Comparison of ENCODE assay signal across 9 cellular contexts in genomic region chr17:66717680-66718079, GRCh38.
DNase-seq lines count a peak whose midpoint lies in the region; ATAC-seq, FAIRE-seq and TF ChIP-seq lines count a peak whose summit lies in the region.
"Had no signal": no experiment of that assay in that cellular context is flagged by ENCODE, and none has a peak within 500 bp of the region (broad histone marks: within the 10 kb centered on the region; RNA-seq: fewer than 3 reads in every experiment).

No MANE protein-coding gene starts in this region.

- CTCF ChIA-PET in activated CD8-positive, alpha-beta memory T cell treated with anti-CD3 and anti-CD28 coated beads, Interleukin-2, amount 10 ng/mL, durations not matched to agents 7 days and 5 days (lab: Charles Lee), result interaction anchor here (1.0 to 1.4 kb wide), 4 partner anchors 8 to 189 kb away, joined by 3 to 6 read pairs (median 4); no protein-coding TSS in a partner anchor
- CTCF ChIA-PET in WTC11 (lab: Charles Lee), result interaction anchor here (0.5 to 1.3 kb wide), 3 partner anchors 10 to 299 kb away, joined by 3 to 4 read pairs (median 3); no protein-coding TSS in a partner anchor

- FAIRE-seq in GM12892 (lab: Jason Lieb, UNC), result no peak

- no peaks in the 10 kb centered on the region for H3K27me3 Mint-ChIP-seq in activated CD8-positive, alpha-beta memory T cell treated with anti-CD3 and anti-CD28 coated beads, Interleukin-2, amount 10 ng/mL, durations not matched to agents 7 days and 5 days
- H3K27me3 Mint-ChIP-seq in WTC11 (ENCODE audit: low read depth), result no peaks in the 10 kb centered on the region
- H3K27me3 Mint-ChIP-seq: CD4-positive, alpha-beta T cell had no signal

- H3K27ac Mint-ChIP-seq in activated CD8-positive, alpha-beta memory T cell treated with anti-CD3 and anti-CD28 coated beads, Interleukin-2, amount 10 ng/mL, durations not matched to agents 7 days and 5 days, result no peak overlapping the region
- no peak overlapping the region for H3K27ac Mint-ChIP-seq in WTC11
- H3K27ac Mint-ChIP-seq: CD4-positive, alpha-beta T cell had no signal

- peaks cover 7% of the 10 kb centered on the region for H3K36me3 Mint-ChIP-seq in activated CD8-positive, alpha-beta memory T cell treated with anti-CD3 and anti-CD28 coated beads, Interleukin-2, amount 10 ng/mL, durations not matched to agents 7 days and 5 days
- 0 out of 2 replicates have a peak, but pooled peaks cover 3% of the 10 kb centered on the region for H3K36me3 Mint-ChIP-seq in WTC11

- in situ Hi-C loops in G401 (cut with HindIII; ENCODE audit: low sequenced_read_pairs), result no loop called here

- no peak for TF ChIP-seq CTCF in WTC11 (IDR thresholded peaks at IDR 0.05)

- no peak for TF ChIP-seq POLR2A in GM12892 (IDR thresholded peaks at IDR 0.05; ENCODE audit: low read depth, low read length)

- ATAC-seq in activated CD8-positive, alpha-beta memory T cell treated with anti-CD3 and anti-CD28 coated beads, Interleukin-2, amount 10 ng/mL, durations not matched to agents 7 days and 5 days, result no peak
- peak; percentile 52 for ATAC-seq in HG03045 (IDR thresholded peaks at IDR 0.05; ENCODE audit: unreplicated experiment)
- ATAC-seq in WTC11, result peak; percentile 11; the same call in 1 of the 2 replicates
- no peak for ATAC-seq in SK-N-SH treated with all-trans-retinoic acid at 6 μM for 48 hours

- DNase-seq in activated CD8-positive, alpha-beta memory T cell treated with anti-CD3 and anti-CD28 coated beads, Interleukin-2, amount 10 ng/mL, durations not matched to agents 7 days and 5 days, result peak; percentile 31
- no peak for DNase-seq in activated CD8-positive, alpha-beta memory T cell treated with anti-CD3 and anti-CD28 coated beads, Interleukin-2, amount 50 U/mL, for 48 hours
- DNase-seq in WTC11 (ENCODE audit: low spot score) (no peak), G401 (ENCODE audit: low spot score) (no peak), GM12892 (ENCODE audit: insufficient read length) (no peak)
- DNase-seq: CD4-positive, alpha-beta T cell had no signal

- no peak overlapping the region for H3K4me3 Mint-ChIP-seq in activated CD8-positive, alpha-beta memory T cell treated with anti-CD3 and anti-CD28 coated beads, Interleukin-2, amount 10 ng/mL, durations not matched to agents 7 days and 5 days
- H3K4me3 Mint-ChIP-seq in WTC11, result no peak overlapping the region
- H3K4me3 Mint-ChIP-seq: CD4-positive, alpha-beta T cell had no signal

- H3K4me1 Mint-ChIP-seq in activated CD8-positive, alpha-beta memory T cell treated with anti-CD3 and anti-CD28 coated beads, Interleukin-2, amount 10 ng/mL, durations not matched to agents 7 days and 5 days, result peaks cover 58% of the 10 kb centered on the region
- H3K4me1 Mint-ChIP-seq in WTC11, result peaks cover 77% of the 10 kb centered on the region

- POLR2A ChIA-PET in WTC11 (lab: Charles Lee), result no interaction called here

- H3K9me3 Mint-ChIP-seq in activated CD8-positive, alpha-beta memory T cell treated with anti-CD3 and anti-CD28 coated beads, Interleukin-2, amount 10 ng/mL, durations not matched to agents 7 days and 5 days (ENCODE audit: low read depth), result no peaks in the 10 kb centered on the region
- H3K9me3 Mint-ChIP-seq in WTC11, result no peaks in the 10 kb centered on the region
- H3K9me3 Mint-ChIP-seq: CD4-positive, alpha-beta T cell had no signal

- H3K27ac ChIP-seq in temporal lobe (ENCODE audit: low read depth, low read length), result peak overlapping the region; percentile 62

TF ChIP-seq in WTC11, 78 proteins besides CTCF, POLR2A, EP300 and RAD21 (continues in another document):
- TF ChIP-seq JAZF1 (CRISPR knock-in tag; IDR thresholded peaks at IDR 0.05), result no peak
- no peak for TF ChIP-seq PRRX2 (CRISPR knock-in tag; IDR thresholded peaks at IDR 0.05)
- no peak for TF ChIP-seq CDX4 (CRISPR knock-in tag; IDR thresholded peaks at IDR 0.05; ENCODE audit: borderline replicate concordance)
- TF ChIP-seq AR (CRISPR knock-in tag; IDR thresholded peaks at IDR 0.05), result no peak
- TF ChIP-seq NFATC4 (CRISPR knock-in tag; IDR thresholded peaks at IDR 0.05), result no peak
- TF ChIP-seq, protein P1, sequence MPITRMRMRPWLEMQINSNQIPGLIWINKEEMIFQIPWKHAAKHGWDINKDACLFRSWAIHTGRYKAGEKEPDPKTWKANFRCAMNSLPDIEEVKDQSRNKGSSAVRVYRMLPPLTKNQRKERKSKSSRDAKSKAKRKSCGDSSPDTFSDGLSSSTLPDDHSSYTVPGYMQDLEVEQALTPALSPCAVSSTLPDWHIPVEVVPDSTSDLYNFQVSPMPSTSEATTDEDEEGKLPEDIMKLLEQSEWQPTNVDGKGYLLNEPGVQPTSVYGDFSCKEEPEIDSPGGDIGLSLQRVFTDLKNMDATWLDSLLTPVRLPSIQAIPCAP (CRISPR knock-in tag; IDR thresholded peaks at IDR 0.05), result no peak
- TF ChIP-seq ZNF317 (CRISPR knock-in tag; IDR thresholded peaks at IDR 0.05; ENCODE audit: borderline replicate concordance, low read depth), result no peak

TF ChIP-seq in SK-N-SH treated with all-trans-retinoic acid at 6 μM for 48 hours, 23 proteins besides CTCF, POLR2A, EP300 and RAD21:
- no peak for TF ChIP-seq ZNF70 (CRISPR knock-in tag; IDR thresholded peaks at IDR 0.05)
- TF ChIP-seq OSR1 (CRISPR knock-in tag; IDR thresholded peaks at IDR 0.05), result no peak
- TF ChIP-seq PPARA (CRISPR knock-in tag; IDR thresholded peaks at IDR 0.05; ENCODE audit: borderline replicate concordance), result no peak
- TF ChIP-seq SNAI2 (CRISPR knock-in tag; IDR thresholded peaks at IDR 0.05), result no peak
- TF ChIP-seq CSDC2 (CRISPR knock-in tag; IDR thresholded peaks at IDR 0.05), result no peak
- no peak for TF ChIP-seq ZNF565 (CRISPR knock-in tag; conservative IDR thresholded peaks at IDR 0.05; ENCODE audit: low read depth)
- TF ChIP-seq ZFP30 (CRISPR knock-in tag; IDR thresholded peaks at IDR 0.05), result no peak
- TF ChIP-seq TOX (CRISPR knock-in tag; IDR thresholded peaks at IDR 0.05; ENCODE audit: borderline replicate concordance), result no peak
- TF ChIP-seq TCF4 (CRISPR knock-in tag; IDR thresholded peaks at IDR 0.05; ENCODE audit: borderline replicate concordance), result no peak
- TF ChIP-seq, protein P2, sequence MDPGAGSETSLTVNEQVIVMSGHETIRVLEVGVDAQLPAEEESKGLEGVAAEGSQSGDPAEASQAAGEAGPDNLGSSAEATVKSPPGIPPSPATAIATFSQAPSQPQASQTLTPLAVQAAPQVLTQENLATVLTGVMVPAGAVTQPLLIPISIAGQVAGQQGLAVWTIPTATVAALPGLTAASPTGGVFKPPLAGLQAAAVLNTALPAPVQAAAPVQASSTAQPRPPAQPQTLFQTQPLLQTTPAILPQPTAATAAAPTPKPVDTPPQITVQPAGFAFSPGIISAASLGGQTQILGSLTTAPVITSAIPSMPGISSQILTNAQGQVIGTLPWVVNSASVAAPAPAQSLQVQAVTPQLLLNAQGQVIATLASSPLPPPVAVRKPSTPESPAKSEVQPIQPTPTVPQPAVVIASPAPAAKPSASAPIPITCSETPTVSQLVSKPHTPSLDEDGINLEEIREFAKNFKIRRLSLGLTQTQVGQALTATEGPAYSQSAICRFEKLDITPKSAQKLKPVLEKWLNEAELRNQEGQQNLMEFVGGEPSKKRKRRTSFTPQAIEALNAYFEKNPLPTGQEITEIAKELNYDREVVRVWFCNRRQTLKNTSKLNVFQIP (CRISPR knock-in tag; IDR thresholded peaks at IDR 0.05; ENCODE audit: borderline replicate concordance, low read depth), result no peak
- TF ChIP-seq GLIS3 (CRISPR knock-in tag; IDR thresholded peaks at IDR 0.05), result no peak
- no peak for TF ChIP-seq ISL1 (CRISPR knock-in tag; IDR thresholded peaks at IDR 0.05)
- TF ChIP-seq BACH2 (CRISPR knock-in tag; IDR thresholded peaks at IDR 0.05; ENCODE audit: borderline replicate concordance), result no peak

Comparison
In these comparisons a context has a peak if more than half of its experiments do, and no peak if none do; other contexts are left out.
1. ATAC-seq: peak in HG03045 (single experiment) and WTC11 (single experiment); none in activated CD8-positive, alpha-beta memory T cell treated with anti-CD3 and anti-CD28 coated beads, Interleukin-2, amount 10 ng/mL, durations not matched to agents 7 days and 5 days (single experiment) and SK-N-SH treated with all-trans-retinoic acid at 6 μM for 48 hours (single experiment).